16 cellular contexts compared by ENCODE assay signal in the genomic region with DNA sequence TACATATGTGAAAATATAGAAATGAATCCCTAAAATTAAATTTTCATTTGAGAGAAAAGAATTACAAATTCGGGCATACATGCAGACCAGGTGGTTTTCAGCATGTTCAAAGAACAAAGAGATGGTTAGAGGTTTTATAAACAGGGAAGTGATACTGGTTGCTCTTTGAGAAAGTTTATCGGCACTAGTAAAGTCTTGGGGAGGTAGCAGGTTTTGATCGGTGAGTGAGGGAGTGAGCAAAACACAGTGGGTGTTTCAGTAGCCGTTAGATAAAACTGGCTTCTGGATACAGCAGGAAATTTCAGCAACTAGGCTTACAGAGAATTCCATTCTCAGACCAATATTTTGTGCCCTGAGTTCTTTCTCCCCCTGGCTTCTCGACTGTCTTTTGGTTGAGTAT. TPM values are rescaled to one million over a fixed set of nuclear protein-coding genes. Genes with fewer than 3 reads are reported as not detected.
"Had no signal": no experiment of that assay in that cellular context is flagged by ENCODE, and none has a peak within 500 bp of the region (broad histone marks: within the 10 kb centered on the region; RNA-seq: fewer than 3 reads in every experiment).

No MANE protein-coding gene starts in this region.

- H3K4me3 ChIP-seq: body of pancreas, colonic mucosa, tibial nerve, vagina had no signal

- DNase-seq: activated naive CD8-positive, alpha-beta T cell treated with anti-CD3 and anti-CD28 coated beads for 36 hours; amygdala; body of pancreas; central memory CD4-positive, alpha-beta T cell; colonic mucosa; islet precursor cell; naive thymus-derived CD8-positive, alpha-beta T cell; stimulated activated CD4-positive, alpha-beta T cell treated with anti-CD3 and anti-CD28 coated beads, Interleukin-12 subunit alpha, Interleukin-12 subunit beta, amount 100 ng/mL, for 4 hours; stimulated activated naive CD4-positive, alpha-beta T cell had no signal

- H3K9me3 ChIP-seq: body of pancreas, colonic mucosa, neutrophil, tibial nerve, vagina had no signal

- H3K36me3 ChIP-seq: colonic mucosa, neutrophil, tibial nerve, vagina had no signal

- H3K4me1 ChIP-seq: body of pancreas, colonic mucosa, tibial nerve, vagina had no signal

- ATAC-seq: activated CD4-positive, CD25-positive, alpha-beta regulatory T cell treated with anti-CD3 and anti-CD28 coated beads, Interleukin-2, amount 50 U/mL, for 24 hours; body of pancreas; esophagus mucosa; left lobe of liver; naive thymus-derived CD8-positive, alpha-beta T cell had no signal

- H3K27me3 ChIP-seq: body of pancreas, colonic mucosa, tibial nerve, vagina had no signal

- H3K27ac ChIP-seq: body of pancreas, colonic mucosa, neutrophil, tibial nerve, vagina had no signal

RNA-seq across cellular contexts. Expression of a gene that starts 51.1 kb away (rescaled TPM):
- total RNA-seq: activated T-helper 1 cell treated with anti-CD3 and anti-CD28 coated beads, Interleukin-12 subunit alpha, Interleukin-12 subunit beta, Interleukin-2, Interleukin-4 antibody, amounts not matched to agents 30 ng/mL and 10 ng/mL and 1 ng/mL, durations not matched to agents 14 hours and 24 hours and 36 hours; naive thymus-derived CD8-positive, alpha-beta T cell had no signal
